ENCODE assay signal across 8 cellular contexts in the genomic region with DNA sequence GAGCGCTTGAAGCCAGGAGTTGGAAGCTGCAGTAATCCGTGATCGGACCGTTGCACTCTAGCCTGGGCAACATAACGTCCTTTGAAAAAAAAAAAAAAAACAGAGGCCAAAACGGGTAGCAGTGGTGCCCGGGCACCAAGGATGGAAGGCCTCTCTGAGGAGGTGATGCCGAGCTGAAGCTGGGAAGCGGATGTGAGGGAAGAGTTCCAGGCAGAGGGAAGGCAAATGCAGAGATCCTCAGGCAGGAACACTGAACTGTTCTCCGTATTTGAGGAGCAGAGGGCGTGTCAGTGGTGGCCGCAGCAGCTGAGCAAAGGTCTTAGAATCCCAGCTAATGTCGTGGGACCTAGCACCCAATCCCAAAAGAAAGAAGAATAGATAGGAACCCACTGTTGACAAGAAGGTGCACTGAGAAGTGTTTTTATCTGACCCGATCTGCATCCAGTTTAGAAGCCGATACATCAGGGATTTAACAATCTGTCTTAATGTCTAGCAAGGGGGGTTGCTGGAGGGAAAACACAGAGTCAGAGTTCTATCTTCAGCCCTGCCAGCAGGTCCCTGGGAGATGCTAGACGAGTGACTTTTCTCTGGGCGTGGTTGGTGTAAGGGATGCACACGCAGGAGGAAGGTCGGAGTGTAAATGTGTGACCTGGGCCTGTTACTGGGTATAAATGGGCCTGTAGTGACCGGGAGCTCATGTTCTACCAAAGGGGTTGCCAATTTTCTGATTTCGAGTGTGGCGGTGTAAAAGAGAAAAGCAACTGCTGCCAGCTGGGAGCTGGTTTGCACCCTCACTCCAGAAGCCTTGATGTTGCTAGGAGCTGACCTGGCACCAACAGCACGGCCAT. TPM values are rescaled to one million over a fixed set of nuclear protein-coding genes. Genes with fewer than 3 reads are reported as not detected.
DNase-seq lines count a peak whose midpoint lies in the region; ATAC-seq, FAIRE-seq and TF ChIP-seq lines count a peak whose summit lies in the region.

No MANE protein-coding gene starts in this region.

- H3K4me1 Mint-ChIP-seq in activated B cell treated with CpG ODN at 0.5 μM for 24 hours (peaks cover 28% of the 10 kb centered on the region), glutamatergic neuron (ENCODE audit: low read depth, unreplicated experiment) (peaks cover 18% of the 10 kb centered on the region), osteocyte (ENCODE audit: unreplicated experiment) (peaks cover 33% of the 10 kb centered on the region)

- TF ChIP-seq CTCF in activated B cell treated with CpG ODN at 0.5 μM for 24 hours (IDR thresholded peaks at IDR 0.05): no peak
- TF ChIP-seq CTCF in glutamatergic neuron (IDR thresholded peaks at IDR 0.05; ENCODE audit: partially characterized antibody, unreplicated experiment): no peak
- TF ChIP-seq CTCF in osteocyte (IDR thresholded peaks at IDR 0.05): no peak

- ATAC-seq in HG03378 (IDR thresholded peaks at IDR 0.05; ENCODE audit: unreplicated experiment) (peak; percentile 20), activated B cell treated with CpG ODN at 0.5 μM for 24 hours (ENCODE audit: low read depth) (no peak), GM21529 (IDR thresholded peaks at IDR 0.05; ENCODE audit: unreplicated experiment) (no peak), HG03432 (IDR thresholded peaks at IDR 0.05; ENCODE audit: unreplicated experiment) (no peak)

- peak overlapping the region; percentile 94 for H3K27ac Mint-ChIP-seq in activated B cell treated with CpG ODN at 0.5 μM for 24 hours
- peak overlapping the region; percentile 93 for H3K27ac Mint-ChIP-seq in glutamatergic neuron (ENCODE audit: unreplicated experiment)
- H3K27ac Mint-ChIP-seq in osteocyte (ENCODE audit: unreplicated experiment): peak overlapping the region; percentile 97

- H3K9me3 Mint-ChIP-seq in activated B cell treated with CpG ODN at 0.5 μM for 24 hours: no peaks in the 10 kb centered on the region
- peaks cover 10% of the 10 kb centered on the region for H3K9me3 Mint-ChIP-seq in glutamatergic neuron (ENCODE audit: unreplicated experiment)
- no peaks in the 10 kb centered on the region for H3K9me3 Mint-ChIP-seq in osteocyte (ENCODE audit: unreplicated experiment)

- peak overlapping the region; percentile 94 for H3K4me3 Mint-ChIP-seq in activated B cell treated with CpG ODN at 0.5 μM for 24 hours
- H3K4me3 Mint-ChIP-seq in glutamatergic neuron (ENCODE audit: unreplicated experiment): peak overlapping the region; percentile 93
- H3K4me3 Mint-ChIP-seq in osteocyte (ENCODE audit: unreplicated experiment): peak overlapping the region; percentile 91

- no peak for FAIRE-seq in RCC 7860 (lab: Jason Lieb, UNC)

- intact Hi-C loops in activated B cell treated with CpG ODN at 0.5 μM for 24 hours (cut with micrococcal nuclease): loop anchor here (1.0 kb wide), 5 partner anchors 27 to 69 kb away; partner anchors contain the start of genes ASPHD1, CDIPT, INO80E and TAOK2

- CTCF ChIA-PET in activated B cell treated with CpG ODN at 0.5 μM for 24 hours (lab: Charles Lee): interaction anchor here (1.2 kb wide), 2 partner anchors 46 to 79 kb away, joined by 3 to 4 read pairs; partner anchors contain the start of gene TAOK2

- no peaks in the 10 kb centered on the region for H3K27me3 Mint-ChIP-seq in activated B cell treated with CpG ODN at 0.5 μM for 24 hours
- peaks cover 8% of the 10 kb centered on the region for H3K27me3 Mint-ChIP-seq in glutamatergic neuron (ENCODE audit: unreplicated experiment)
- H3K27me3 Mint-ChIP-seq in osteocyte (ENCODE audit: unreplicated experiment): no peaks in the 10 kb centered on the region

- H3K36me3 Mint-ChIP-seq in activated B cell treated with CpG ODN at 0.5 μM for 24 hours (ENCODE audit: low read depth) (peaks cover 19% of the 10 kb centered on the region), glutamatergic neuron (ENCODE audit: unreplicated experiment) (no peaks in the 10 kb centered on the region), osteocyte (ENCODE audit: unreplicated experiment) (peaks cover 6% of the 10 kb centered on the region)

- DNase-seq in Daoy (ENCODE audit: low read depth): peak; percentile 44
- no peak for DNase-seq in activated B cell treated with CpG ODN at 0.5 μM for 24 hours
- peak; percentile 21 for DNase-seq in glutamatergic neuron
- no peak for DNase-seq in osteocyte (ENCODE audit: extremely low spot score, unreplicated experiment)
- no peak for DNase-seq in RCC 7860 (ENCODE audit: low spot score)

- POLR2A ChIA-PET in activated B cell treated with CpG ODN at 0.5 μM for 24 hours (lab: Charles Lee): interaction anchor here (0.7 to 3.5 kb wide), 23 partner anchors 10 to 1147 kb away, joined by 3 to 30 read pairs (median 5); partner anchors contain the start of genes ALDOA, ASPHD1, CD19 and CDIPT

RNA-seq across cellular contexts. Expression of gene KCTD13, which starts 0.9 kb away (rescaled TPM):
- total RNA-seq in Daoy (2014; rRNA removed; shearing (Covaris generic)): 9.0 and 24.2 TPM in 2 replicates
- total RNA-seq in activated B cell treated with CpG ODN at 0.5 μM for 24 hours (37.5 and 44.4 TPM in 2 replicates), glutamatergic neuron (ENCODE audit: unreplicated experiment) (18.4 TPM), osteocyte (20.5 and 22.3 TPM in 2 replicates)

RNA-seq across cellular contexts. Expression of gene ASPHD1, which starts 26.6 kb away (rescaled TPM):
- 0.89 and 2.2 TPM in 2 replicates for total RNA-seq in Daoy (2014; rRNA removed; shearing (Covaris generic))
- total RNA-seq in activated B cell treated with CpG ODN at 0.5 μM for 24 hours (0.12 TPM in 1 of 2 replicates, not detected in the other), glutamatergic neuron (ENCODE audit: unreplicated experiment) (56.4 TPM), osteocyte (1.0 and 1.2 TPM in 2 replicates)

RNA-seq across cellular contexts. Expression of gene SEZ6L2, which starts 27.5 kb away (rescaled TPM):
- total RNA-seq in Daoy (2014; rRNA removed; shearing (Covaris generic)): 2.6 and 27.0 TPM in 2 replicates
- not detected in 2 replicates for total RNA-seq in activated B cell treated with CpG ODN at 0.5 μM for 24 hours
- 176 TPM for total RNA-seq in glutamatergic neuron (ENCODE audit: unreplicated experiment)
- 17.6 and 19.3 TPM in 2 replicates for total RNA-seq in osteocyte

RNA-seq across cellular contexts. Expression of gene TMEM219, which starts 35.0 kb away (rescaled TPM):
- total RNA-seq in Daoy (2014; rRNA removed; shearing (Covaris generic)): 39.8 and 41.9 TPM in 2 replicates
- 50.3 and 50.8 TPM in 2 replicates for total RNA-seq in activated B cell treated with CpG ODN at 0.5 μM for 24 hours
- 88.0 TPM for total RNA-seq in glutamatergic neuron (ENCODE audit: unreplicated experiment)
- total RNA-seq in osteocyte: 119 and 139 TPM in 2 replicates

RNA-seq across cellular contexts. Expression of gene TAOK2, which starts 46.8 kb away (rescaled TPM):
- total RNA-seq in Daoy (2014; rRNA removed; shearing (Covaris generic)): 25.2 and 26.5 TPM in 2 replicates
- 30.5 and 36.1 TPM in 2 replicates for total RNA-seq in activated B cell treated with CpG ODN at 0.5 μM for 24 hours
- 58.5 TPM for total RNA-seq in glutamatergic neuron (ENCODE audit: unreplicated experiment)
- total RNA-seq in osteocyte: 44.4 and 48.8 TPM in 2 replicates

Comparison
In these comparisons a context has a peak if more than half of its experiments do, and no peak if none do; other contexts are left out.
1. DNase-seq: peak in Daoy (single experiment) and glutamatergic neuron (single experiment); none in activated B cell treated with CpG ODN at 0.5 μM for 24 hours (single experiment), osteocyte (single experiment) and RCC 7860 (single experiment).
2. RNA of gene ASPHD1, which starts 26.6 kb away (total RNA-seq): 56.4 TPM in glutamatergic neuron (single experiment); 0.89 to 2.2 TPM in Daoy, 1.0 to 1.2 TPM in osteocyte and 0.12 TPM in activated B cell treated with CpG ODN at 0.5 μM for 24 hours; every median in the first group is over 10 times any median in the second.
3. Peak in every context shown above with its lines, with median percentiles within 50 percentile points of each other: H3K27ac Mint-ChIP-seq and H3K4me3 Mint-ChIP-seq.